21 cellular contexts compared by ENCODE assay signal in genomic region chr7:128929201-128929808, GRCh38. TPM values are rescaled to one million over a fixed set of nuclear protein-coding genes. Genes with fewer than 3 reads are reported as not detected.
"Had no signal": no experiment of that assay in that cellular context is flagged by ENCODE, and none has a peak within 500 bp of the region (broad histone marks: within the 10 kb centered on the region; RNA-seq: fewer than 3 reads in every experiment).

No MANE protein-coding gene starts in this region.

- H3K9me3 Mint-ChIP-seq: activated CD4-positive, alpha-beta memory T cell treated with anti-CD3 and anti-CD28 coated beads for 36 hours; brain; effector memory CD8-positive, alpha-beta T cell; memory B cell; nephron; T-helper 1 cell treated with Interleukin-12 subunit alpha and Interleukin-12 subunit beta and Interleukin-4 antibody, amounts not matched to agents 30 μg/mL and 1 μg/mL, for 36 hours had no signal

- H3K36me3 ChIP-seq: gastrocnemius medialis, tibial artery had no signal

- H3K27ac Mint-ChIP-seq: activated CD4-positive, alpha-beta memory T cell treated with anti-CD3 and anti-CD28 coated beads for 36 hours; activated naive CD4-positive, alpha-beta T cell treated with anti-CD3 and anti-CD28 coated beads, Interleukin-2, amount 50 U/mL, for 72 hours; brain; effector memory CD8-positive, alpha-beta T cell; memory B cell; nephron; T-helper 1 cell treated with Interleukin-12 subunit alpha and Interleukin-12 subunit beta and Interleukin-4 antibody, amounts not matched to agents 30 μg/mL and 1 μg/mL, for 36 hours; WTC11 had no signal

- ATAC-seq: activated naive CD4-positive, alpha-beta T cell treated with anti-CD3 and anti-CD28 coated beads, Interleukin-2, amount 50 U/mL, for 72 hours; effector memory CD8-positive, alpha-beta T cell; esophagus mucosa; gastrocnemius medialis; WTC11 had no signal

- H3K36me3 Mint-ChIP-seq: activated CD4-positive, alpha-beta memory T cell treated with anti-CD3 and anti-CD28 coated beads for 36 hours; brain; memory B cell; WTC11 had no signal

- H3K27me3 Mint-ChIP-seq: activated CD4-positive, alpha-beta memory T cell treated with anti-CD3 and anti-CD28 coated beads for 36 hours; memory B cell had no signal

- H3K9me3 ChIP-seq: gastrocnemius medialis, tibial artery had no signal

- H3K4me3 Mint-ChIP-seq: activated CD4-positive, alpha-beta memory T cell treated with anti-CD3 and anti-CD28 coated beads for 36 hours; brain; effector memory CD8-positive, alpha-beta T cell; memory B cell; nephron; T-helper 1 cell treated with Interleukin-12 subunit alpha and Interleukin-12 subunit beta and Interleukin-4 antibody, amounts not matched to agents 30 μg/mL and 1 μg/mL, for 36 hours; WTC11 had no signal

- DNase-seq: activated CD4-positive, alpha-beta memory T cell treated with anti-CD3 and anti-CD28 coated beads for 36 hours; activated CD4-positive, alpha-beta T cell treated with anti-CD3 and anti-CD28 coated beads for 48 hours; activated gamma-delta T cell; central memory CD4-positive, alpha-beta T cell; effector memory CD8-positive, alpha-beta T cell; hypothalamus; stimulated activated CD4-positive, alpha-beta T cell treated with anti-CD3 and anti-CD28 coated beads, Interleukin-4, amount 100 ng/mL, for 24 hours; stimulated activated naive CD4-positive, alpha-beta T cell treated with Interleukin-2 at 50 U/mL for 16 hours; substantia nigra; T1000; tibial artery had no signal

- H3K4me1 Mint-ChIP-seq: brain had no signal

- H3K4me3 ChIP-seq: dorsolateral prefrontal cortex, gastrocnemius medialis, tibial artery had no signal

- H3K27ac ChIP-seq: dorsolateral prefrontal cortex, gastrocnemius medialis, tibial artery had no signal

- H3K4me1 ChIP-seq: gastrocnemius medialis, tibial artery had no signal

RNA-seq across cellular contexts. Expression of gene KCP, which starts 18.8 kb away (rescaled TPM):
- total RNA-seq: endothelial cell of umbilical vein had no signal
- polyA plus RNA-seq: endothelial cell of umbilical vein had no signal
